ENCODE assay signal across 1 cellular context in genomic region chr9:95005276-95006141, GRCh38.
A peak's percentile ranks its signal among the peaks of the same experiment; 100 is the strongest.
TF ChIP-seq lines count a peak whose summit lies in the region.

No MANE protein-coding gene starts in this region.

TF ChIP-seq in K562, 482 proteins besides CTCF, POLR2A, EP300 and RAD21 (continued from another document and continues in another):
- no peak for TF ChIP-seq MCM5 (IDR thresholded peaks at IDR 0.05; ENCODE audit: low read depth)
- TF ChIP-seq DMBX1 (CRISPR knock-in tag; IDR thresholded peaks at IDR 0.05; ENCODE audit: borderline replicate concordance), result no peak
- no peak for TF ChIP-seq CCAR2 (IDR thresholded peaks at IDR 0.05; ENCODE audit: low read depth, low read length)
- no peak for TF ChIP-seq ZNF780A (CRISPR knock-in tag; IDR thresholded peaks at IDR 0.05)
- TF ChIP-seq, protein P1, sequence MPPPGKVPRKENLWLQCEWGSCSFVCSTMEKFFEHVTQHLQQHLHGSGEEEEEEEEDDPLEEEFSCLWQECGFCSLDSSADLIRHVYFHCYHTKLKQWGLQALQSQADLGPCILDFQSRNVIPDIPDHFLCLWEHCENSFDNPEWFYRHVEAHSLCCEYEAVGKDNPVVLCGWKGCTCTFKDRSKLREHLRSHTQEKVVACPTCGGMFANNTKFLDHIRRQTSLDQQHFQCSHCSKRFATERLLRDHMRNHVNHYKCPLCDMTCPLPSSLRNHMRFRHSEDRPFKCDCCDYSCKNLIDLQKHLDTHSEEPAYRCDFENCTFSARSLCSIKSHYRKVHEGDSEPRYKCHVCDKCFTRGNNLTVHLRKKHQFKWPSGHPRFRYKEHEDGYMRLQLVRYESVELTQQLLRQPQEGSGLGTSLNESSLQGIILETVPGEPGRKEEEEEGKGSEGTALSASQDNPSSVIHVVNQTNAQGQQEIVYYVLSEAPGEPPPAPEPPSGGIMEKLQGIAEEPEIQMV (tag; conservative IDR thresholded peaks at IDR 0.05; ENCODE audit: low read depth), result no peak
- TF ChIP-seq ZNF3 (CRISPR knock-in tag; IDR thresholded peaks at IDR 0.05), result no peak
- TF ChIP-seq, protein P2, sequence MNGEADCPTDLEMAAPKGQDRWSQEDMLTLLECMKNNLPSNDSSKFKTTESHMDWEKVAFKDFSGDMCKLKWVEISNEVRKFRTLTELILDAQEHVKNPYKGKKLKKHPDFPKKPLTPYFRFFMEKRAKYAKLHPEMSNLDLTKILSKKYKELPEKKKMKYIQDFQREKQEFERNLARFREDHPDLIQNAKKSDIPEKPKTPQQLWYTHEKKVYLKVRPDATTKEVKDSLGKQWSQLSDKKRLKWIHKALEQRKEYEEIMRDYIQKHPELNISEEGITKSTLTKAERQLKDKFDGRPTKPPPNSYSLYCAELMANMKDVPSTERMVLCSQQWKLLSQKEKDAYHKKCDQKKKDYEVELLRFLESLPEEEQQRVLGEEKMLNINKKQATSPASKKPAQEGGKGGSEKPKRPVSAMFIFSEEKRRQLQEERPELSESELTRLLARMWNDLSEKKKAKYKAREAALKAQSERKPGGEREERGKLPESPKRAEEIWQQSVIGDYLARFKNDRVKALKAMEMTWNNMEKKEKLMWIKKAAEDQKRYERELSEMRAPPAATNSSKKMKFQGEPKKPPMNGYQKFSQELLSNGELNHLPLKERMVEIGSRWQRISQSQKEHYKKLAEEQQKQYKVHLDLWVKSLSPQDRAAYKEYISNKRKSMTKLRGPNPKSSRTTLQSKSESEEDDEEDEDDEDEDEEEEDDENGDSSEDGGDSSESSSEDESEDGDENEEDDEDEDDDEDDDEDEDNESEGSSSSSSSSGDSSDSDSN (IDR thresholded peaks at IDR 0.05; ENCODE audit: borderline replicate concordance in 1 of 2, low read depth in 2 of 2, low read length in 2 of 2), result 0 out of 4 replicates have a peak, but pooled peaks of 1 of the 2 experiments have one; percentile 4
- no peak for TF ChIP-seq OTX1 (CRISPR knock-in tag; IDR thresholded peaks at IDR 0.05)
- TF ChIP-seq, protein P3, sequence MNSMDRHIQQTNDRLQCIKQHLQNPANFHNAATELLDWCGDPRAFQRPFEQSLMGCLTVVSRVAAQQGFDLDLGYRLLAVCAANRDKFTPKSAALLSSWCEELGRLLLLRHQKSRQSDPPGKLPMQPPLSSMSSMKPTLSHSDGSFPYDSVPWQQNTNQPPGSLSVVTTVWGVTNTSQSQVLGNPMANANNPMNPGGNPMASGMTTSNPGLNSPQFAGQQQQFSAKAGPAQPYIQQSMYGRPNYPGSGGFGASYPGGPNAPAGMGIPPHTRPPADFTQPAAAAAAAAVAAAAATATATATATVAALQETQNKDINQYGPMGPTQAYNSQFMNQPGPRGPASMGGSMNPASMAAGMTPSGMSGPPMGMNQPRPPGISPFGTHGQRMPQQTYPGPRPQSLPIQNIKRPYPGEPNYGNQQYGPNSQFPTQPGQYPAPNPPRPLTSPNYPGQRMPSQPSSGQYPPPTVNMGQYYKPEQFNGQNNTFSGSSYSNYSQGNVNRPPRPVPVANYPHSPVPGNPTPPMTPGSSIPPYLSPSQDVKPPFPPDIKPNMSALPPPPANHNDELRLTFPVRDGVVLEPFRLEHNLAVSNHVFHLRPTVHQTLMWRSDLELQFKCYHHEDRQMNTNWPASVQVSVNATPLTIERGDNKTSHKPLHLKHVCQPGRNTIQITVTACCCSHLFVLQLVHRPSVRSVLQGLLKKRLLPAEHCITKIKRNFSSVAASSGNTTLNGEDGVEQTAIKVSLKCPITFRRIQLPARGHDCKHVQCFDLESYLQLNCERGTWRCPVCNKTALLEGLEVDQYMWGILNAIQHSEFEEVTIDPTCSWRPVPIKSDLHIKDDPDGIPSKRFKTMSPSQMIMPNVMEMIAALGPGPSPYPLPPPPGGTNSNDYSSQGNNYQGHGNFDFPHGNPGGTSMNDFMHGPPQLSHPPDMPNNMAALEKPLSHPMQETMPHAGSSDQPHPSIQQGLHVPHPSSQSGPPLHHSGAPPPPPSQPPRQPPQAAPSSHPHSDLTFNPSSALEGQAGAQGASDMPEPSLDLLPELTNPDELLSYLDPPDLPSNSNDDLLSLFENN (IDR thresholded peaks at IDR 0.05; ENCODE audit: low read depth in 2 of 2, low read length in 2 of 2), result no peak
- TF ChIP-seq GATAD2B (IDR thresholded peaks at IDR 0.05; ENCODE audit: borderline replicate concordance), result peak; percentile 70; the same call in 1 of the 2 replicates
- no peak for TF ChIP-seq KAT7 (CRISPR knock-in tag; IDR thresholded peaks at IDR 0.05; ENCODE audit: borderline replicate concordance)
- TF ChIP-seq ZNF436 (CRISPR knock-in tag; IDR thresholded peaks at IDR 0.05), result no peak
- TF ChIP-seq MTA3 (IDR thresholded peaks at IDR 0.05; ENCODE audit: borderline replicate concordance), result 0 out of 2 replicates have a peak, but pooled peaks have one; percentile 47
- TF ChIP-seq SPI1 (IDR thresholded peaks at IDR 0.05; ENCODE audit: borderline replicate concordance, low read depth, low read length), result peak; percentile 31; the same call in 1 of the 2 replicates
- no peak for TF ChIP-seq TAF7 (tag; IDR thresholded peaks at IDR 0.05)
- TF ChIP-seq ZNF586 (CRISPR knock-in tag; conservative IDR thresholded peaks at IDR 0.05), result no peak
- TF ChIP-seq, protein P4, sequence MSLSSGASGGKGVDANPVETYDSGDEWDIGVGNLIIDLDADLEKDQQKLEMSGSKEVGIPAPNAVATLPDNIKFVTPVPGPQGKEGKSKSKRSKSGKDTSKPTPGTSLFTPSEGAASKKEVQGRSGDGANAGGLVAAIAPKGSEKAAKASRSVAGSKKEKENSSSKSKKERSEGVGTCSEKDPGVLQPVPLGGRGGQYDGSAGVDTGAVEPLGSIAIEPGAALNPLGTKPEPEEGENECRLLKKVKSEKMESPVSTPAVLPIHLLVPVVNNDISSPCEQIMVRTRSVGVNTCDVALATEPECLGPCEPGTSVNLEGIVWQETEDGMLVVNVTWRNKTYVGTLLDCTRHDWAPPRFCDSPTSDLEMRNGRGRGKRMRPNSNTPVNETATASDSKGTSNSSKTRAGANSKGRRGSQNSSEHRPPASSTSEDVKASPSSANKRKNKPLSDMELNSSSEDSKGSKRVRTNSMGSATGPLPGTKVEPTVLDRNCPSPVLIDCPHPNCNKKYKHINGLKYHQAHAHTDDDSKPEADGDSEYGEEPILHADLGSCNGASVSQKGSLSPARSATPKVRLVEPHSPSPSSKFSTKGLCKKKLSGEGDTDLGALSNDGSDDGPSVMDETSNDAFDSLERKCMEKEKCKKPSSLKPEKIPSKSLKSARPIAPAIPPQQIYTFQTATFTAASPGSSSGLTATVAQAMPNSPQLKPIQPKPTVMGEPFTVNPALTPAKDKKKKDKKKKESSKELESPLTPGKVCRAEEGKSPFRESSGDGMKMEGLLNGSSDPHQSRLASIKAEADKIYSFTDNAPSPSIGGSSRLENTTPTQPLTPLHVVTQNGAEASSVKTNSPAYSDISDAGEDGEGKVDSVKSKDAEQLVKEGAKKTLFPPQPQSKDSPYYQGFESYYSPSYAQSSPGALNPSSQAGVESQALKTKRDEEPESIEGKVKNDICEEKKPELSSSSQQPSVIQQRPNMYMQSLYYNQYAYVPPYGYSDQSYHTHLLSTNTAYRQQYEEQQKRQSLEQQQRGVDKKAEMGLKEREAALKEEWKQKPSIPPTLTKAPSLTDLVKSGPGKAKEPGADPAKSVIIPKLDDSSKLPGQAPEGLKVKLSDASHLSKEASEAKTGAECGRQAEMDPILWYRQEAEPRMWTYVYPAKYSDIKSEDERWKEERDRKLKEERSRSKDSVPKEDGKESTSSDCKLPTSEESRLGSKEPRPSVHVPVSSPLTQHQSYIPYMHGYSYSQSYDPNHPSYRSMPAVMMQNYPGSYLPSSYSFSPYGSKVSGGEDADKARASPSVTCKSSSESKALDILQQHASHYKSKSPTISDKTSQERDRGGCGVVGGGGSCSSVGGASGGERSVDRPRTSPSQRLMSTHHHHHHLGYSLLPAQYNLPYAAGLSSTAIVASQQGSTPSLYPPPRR (CRISPR knock-in tag; IDR thresholded peaks at IDR 0.05; ENCODE audit: borderline replicate concordance), result no peak
- 0 out of 2 replicates have a peak, but pooled peaks have one; percentile 29 for TF ChIP-seq ZBTB40 (IDR thresholded peaks at IDR 0.05)
- no peak for TF ChIP-seq ZBTB40 (CRISPR knock-in tag; IDR thresholded peaks at IDR 0.05)
- no peak for TF ChIP-seq CHD1 (IDR thresholded peaks at IDR 0.05; ENCODE audit: low read length)
- TF ChIP-seq ZNF347 (CRISPR knock-in tag; IDR thresholded peaks at IDR 0.05; ENCODE audit: low read depth), result no peak
- no peak for TF ChIP-seq HSF4 (CRISPR knock-in tag; IDR thresholded peaks at IDR 0.05; ENCODE audit: borderline replicate concordance)
- TF ChIP-seq, protein P5, sequence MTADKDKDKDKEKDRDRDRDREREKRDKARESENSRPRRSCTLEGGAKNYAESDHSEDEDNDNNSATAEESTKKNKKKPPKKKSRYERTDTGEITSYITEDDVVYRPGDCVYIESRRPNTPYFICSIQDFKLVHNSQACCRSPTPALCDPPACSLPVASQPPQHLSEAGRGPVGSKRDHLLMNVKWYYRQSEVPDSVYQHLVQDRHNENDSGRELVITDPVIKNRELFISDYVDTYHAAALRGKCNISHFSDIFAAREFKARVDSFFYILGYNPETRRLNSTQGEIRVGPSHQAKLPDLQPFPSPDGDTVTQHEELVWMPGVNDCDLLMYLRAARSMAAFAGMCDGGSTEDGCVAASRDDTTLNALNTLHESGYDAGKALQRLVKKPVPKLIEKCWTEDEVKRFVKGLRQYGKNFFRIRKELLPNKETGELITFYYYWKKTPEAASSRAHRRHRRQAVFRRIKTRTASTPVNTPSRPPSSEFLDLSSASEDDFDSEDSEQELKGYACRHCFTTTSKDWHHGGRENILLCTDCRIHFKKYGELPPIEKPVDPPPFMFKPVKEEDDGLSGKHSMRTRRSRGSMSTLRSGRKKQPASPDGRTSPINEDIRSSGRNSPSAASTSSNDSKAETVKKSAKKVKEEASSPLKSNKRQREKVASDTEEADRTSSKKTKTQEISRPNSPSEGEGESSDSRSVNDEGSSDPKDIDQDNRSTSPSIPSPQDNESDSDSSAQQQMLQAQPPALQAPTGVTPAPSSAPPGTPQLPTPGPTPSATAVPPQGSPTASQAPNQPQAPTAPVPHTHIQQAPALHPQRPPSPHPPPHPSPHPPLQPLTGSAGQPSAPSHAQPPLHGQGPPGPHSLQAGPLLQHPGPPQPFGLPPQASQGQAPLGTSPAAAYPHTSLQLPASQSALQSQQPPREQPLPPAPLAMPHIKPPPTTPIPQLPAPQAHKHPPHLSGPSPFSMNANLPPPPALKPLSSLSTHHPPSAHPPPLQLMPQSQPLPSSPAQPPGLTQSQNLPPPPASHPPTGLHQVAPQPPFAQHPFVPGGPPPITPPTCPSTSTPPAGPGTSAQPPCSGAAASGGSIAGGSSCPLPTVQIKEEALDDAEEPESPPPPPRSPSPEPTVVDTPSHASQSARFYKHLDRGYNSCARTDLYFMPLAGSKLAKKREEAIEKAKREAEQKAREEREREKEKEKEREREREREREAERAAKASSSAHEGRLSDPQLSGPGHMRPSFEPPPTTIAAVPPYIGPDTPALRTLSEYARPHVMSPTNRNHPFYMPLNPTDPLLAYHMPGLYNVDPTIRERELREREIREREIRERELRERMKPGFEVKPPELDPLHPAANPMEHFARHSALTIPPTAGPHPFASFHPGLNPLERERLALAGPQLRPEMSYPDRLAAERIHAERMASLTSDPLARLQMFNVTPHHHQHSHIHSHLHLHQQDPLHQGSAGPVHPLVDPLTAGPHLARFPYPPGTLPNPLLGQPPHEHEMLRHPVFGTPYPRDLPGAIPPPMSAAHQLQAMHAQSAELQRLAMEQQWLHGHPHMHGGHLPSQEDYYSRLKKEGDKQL (CRISPR knock-in tag; IDR thresholded peaks at IDR 0.05; ENCODE audit: borderline replicate concordance), result no peak
